ENCODE assay signal across 14 cellular contexts in the genomic region with DNA sequence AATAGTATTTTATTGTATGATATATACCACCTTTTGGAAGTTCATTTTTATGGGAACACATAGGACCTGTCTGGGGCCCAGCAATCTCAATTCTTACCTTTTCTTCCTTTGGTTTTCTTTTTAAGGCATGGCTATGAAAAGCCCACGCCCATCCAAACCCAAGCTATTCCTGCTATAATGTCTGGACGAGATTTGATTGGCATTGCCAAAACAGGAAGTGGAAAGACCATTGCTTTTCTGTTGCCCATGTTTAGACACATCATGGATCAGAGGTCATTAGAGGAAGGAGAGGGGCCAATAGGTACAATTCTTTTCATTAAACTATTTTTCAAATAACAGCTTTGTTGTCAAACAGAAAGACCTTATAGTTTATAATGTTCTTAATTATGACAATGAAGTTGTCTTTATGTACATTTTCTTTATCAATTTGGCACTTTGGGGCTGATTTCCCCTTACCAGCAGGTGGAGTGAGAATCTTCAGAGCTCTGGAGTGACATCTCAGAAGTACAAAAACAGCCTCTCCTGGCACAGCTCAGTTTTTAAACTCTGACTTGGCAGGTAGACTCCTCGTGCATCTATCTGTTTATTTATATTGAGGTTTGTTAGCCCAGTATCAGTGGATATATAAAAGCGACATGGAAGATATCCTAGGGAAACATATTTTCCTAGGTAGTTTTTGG. TPM values are rescaled to one million over a fixed set of nuclear protein-coding genes. Genes with fewer than 3 reads are reported as not detected.
A peak's percentile ranks its signal among the peaks of the same experiment; 100 is the strongest.
DNase-seq lines count a peak whose midpoint lies in the region; ATAC-seq, FAIRE-seq and TF ChIP-seq lines count a peak whose summit lies in the region.
"Had no signal": no experiment of that assay in that cellular context is flagged by ENCODE, and none has a peak within 500 bp of the region (broad histone marks: within the 10 kb centered on the region; RNA-seq: fewer than 3 reads in every experiment).

No MANE protein-coding gene starts in this region.

- peak; percentile 25 for TF ChIP-seq CTCF in CD4-positive, alpha-beta T cell (IDR thresholded peaks at IDR 0.05)
- TF ChIP-seq CTCF in brain microvascular endothelial cell (IDR thresholded peaks at IDR 0.05; ENCODE audit: low read depth, low read length, missing control alignments): peak; percentile 38
- no peak for TF ChIP-seq CTCF in mesothelial cell of epicardium (IDR thresholded peaks at IDR 0.05; ENCODE audit: unreplicated experiment)

- DNase-seq in CD4-positive, alpha-beta T cell: peak in 1 of 10 experiments; percentile 9
- no peak for DNase-seq in brain microvascular endothelial cell
- DNase-seq in mesothelial cell of epicardium (ENCODE audit: low spot score in 2 of 2, unreplicated experiment in 2 of 2): no peak
- no peak for DNase-seq in posterior vena cava (ENCODE audit: low spot score)
- no peak for DNase-seq in H54 (ENCODE audit: insufficient read length, low spot score)
- DNase-seq: cortex of kidney; GF-D8; NK-92 treated with Interleukin-12 subunit alpha and Interleukin-12 subunit beta, amount 100 ng/mL, for 24 hours; ovary; uterus had no signal

- intact Hi-C loops in CD4-positive, alpha-beta T cell (cut with DNase I, micrococcal nuclease): loop anchor here (1.0 to 10.0 kb wide), 3 partner anchors 50 to 121 kb away; partner anchors contain the start of genes PCBD2 (in 2 of the 2) and CAMLG (in 1 of the 2)
- intact Hi-C loops in posterior vena cava (cut with DNase I): no loop called here

- no peaks in the 10 kb centered on the region for H3K27me3 Mint-ChIP-seq in CD4-positive, alpha-beta T cell
- H3K27me3 Mint-ChIP-seq in IgD-negative memory B cell (no peaks in the 10 kb centered on the region), mesothelial cell of epicardium (ENCODE audit: low read depth) (no peaks in the 10 kb centered on the region)

- WGBS in mesodermal cell (ENCODE audit: insufficient coverage in 2 of 2), 2 experiments: 92% methylated on average over 4 of the region's 4 CpGs; no CpG with 5 or more reads in 1 of the 2 experiments

- no peaks in the 10 kb centered on the region for H3K4me1 Mint-ChIP-seq in CD4-positive, alpha-beta T cell (ENCODE audit: low read depth)
- H3K4me1 Mint-ChIP-seq in IgD-negative memory B cell (no peaks in the 10 kb centered on the region), mesothelial cell of epicardium (no peaks in the 10 kb centered on the region)

- no peaks in the 10 kb centered on the region for H3K27me3 ChIP-seq in CD4-positive, alpha-beta T cell (ENCODE audit: control insufficient read depth, insufficient read depth, low read length)
- H3K27me3 ChIP-seq in brain microvascular endothelial cell (replicated peaks): no peaks in the 10 kb centered on the region
- H3K27me3 ChIP-seq: ovary, uterus had no signal

- ATAC-seq in CD4-positive, alpha-beta T cell (ENCODE audit: poor library complexity): no peak
- ATAC-seq in GM21737 (IDR thresholded peaks at IDR 0.05; ENCODE audit: unreplicated experiment): no peak

- TF ChIP-seq POLR2A in H54 (IDR thresholded peaks at IDR 0.05; ENCODE audit: low read depth, low read length): no peak

- peaks cover 92% of the 10 kb centered on the region for H3K36me3 Mint-ChIP-seq in CD4-positive, alpha-beta T cell (ENCODE audit: low read depth)
- H3K36me3 Mint-ChIP-seq in IgD-negative memory B cell (peaks cover 12% of the 10 kb centered on the region), mesothelial cell of epicardium (peaks cover 51% of the 10 kb centered on the region)

- no peak overlapping the region for H3K27ac ChIP-seq in CD4-positive, alpha-beta T cell (ENCODE audit: low read depth, low read length)
- H3K27ac ChIP-seq in brain microvascular endothelial cell (no peak overlapping the region), mesodermal cell (ENCODE audit: low read depth, low read length, severe bottlenecking) (peak overlapping the region; percentile 42)
- H3K27ac ChIP-seq: ovary, uterus had no signal

- no peaks in the 10 kb centered on the region for H3K9me3 Mint-ChIP-seq in CD4-positive, alpha-beta T cell
- no peaks in the 10 kb centered on the region for H3K9me3 Mint-ChIP-seq in IgD-negative memory B cell
- H3K9me3 Mint-ChIP-seq in mesothelial cell of epicardium: no peaks in the 10 kb centered on the region
- H3K9me3 Mint-ChIP-seq: activated T-helper 1 cell treated with anti-CD3 and anti-CD28 coated beads, Interleukin-12 subunit alpha, Interleukin-12 subunit beta, Interleukin-2, Interleukin-4 antibody, amounts not matched to agents 30 ng/mL and 10 ng/mL and 1 ng/mL, durations not matched to agents 14 hours and 24 hours and 36 hours had no signal

- H3K4me3 Mint-ChIP-seq in CD4-positive, alpha-beta T cell: no peak overlapping the region
- H3K4me3 Mint-ChIP-seq in IgD-negative memory B cell (no peak overlapping the region), mesothelial cell of epicardium (no peak overlapping the region)
- H3K4me3 Mint-ChIP-seq: activated T-helper 1 cell treated with anti-CD3 and anti-CD28 coated beads, Interleukin-12 subunit alpha, Interleukin-12 subunit beta, Interleukin-2, Interleukin-4 antibody, amounts not matched to agents 30 ng/mL and 10 ng/mL and 1 ng/mL, durations not matched to agents 14 hours and 24 hours and 36 hours had no signal

- CTCF ChIA-PET in CD4-positive, alpha-beta T cell (lab: Charles Lee): interaction anchor here (0.9 to 1.4 kb wide), 2 partner anchors 10 to 121 kb away, joined by 3 to 13 read pairs; partner anchors contain the start of gene PCBD2

- in situ Hi-C loops in brain microvascular endothelial cell (cut with HindIII; ENCODE audit: low pct_ligation_motif_present, low sequenced_read_pairs): no loop called here

- POLR2A ChIA-PET in CD4-positive, alpha-beta T cell (lab: Charles Lee): interaction anchor here (0.8 to 0.9 kb wide), 2 partner anchors 61 to 120 kb away, joined by 3 to 7 read pairs; partner anchors contain the start of genes C5orf24 and PCBD2

- no peak for FAIRE-seq in H54 (lab: Jason Lieb, UNC)

- H3K9me3 ChIP-seq in CD4-positive, alpha-beta T cell (ENCODE audit: control insufficient read depth, low read length): no peaks in the 10 kb centered on the region
- H3K9me3 ChIP-seq in mesodermal cell (ENCODE audit: control insufficient read depth, low read length): no peaks in the 10 kb centered on the region
- H3K9me3 ChIP-seq: ovary, uterus had no signal

- H3K36me3 ChIP-seq in brain microvascular endothelial cell (replicated peaks) (peaks cover 54% of the 10 kb centered on the region), mesodermal cell (ENCODE audit: control insufficient read depth, insufficient read depth, low read length) (peaks cover 94% of the 10 kb centered on the region)
- H3K36me3 ChIP-seq: ovary, uterus had no signal

- H3K4me3 ChIP-seq in brain microvascular endothelial cell (ENCODE audit: low read depth, low read length): no peak overlapping the region
- H3K4me3 ChIP-seq in mesodermal cell (ENCODE audit: extremely low read depth, insufficient read depth, low read length, poor library complexity, severe bottlenecking): no peak overlapping the region
- H3K4me3 ChIP-seq: ovary, uterus had no signal

- H3K27ac Mint-ChIP-seq in CD4-positive, alpha-beta T cell: no peak overlapping the region
- H3K27ac Mint-ChIP-seq in IgD-negative memory B cell (peak overlapping the region in 2 of 3 donors; percentile 47 to 74), mesothelial cell of epicardium (no peak overlapping the region)
- H3K27ac Mint-ChIP-seq: activated T-helper 1 cell treated with anti-CD3 and anti-CD28 coated beads, Interleukin-12 subunit alpha, Interleukin-12 subunit beta, Interleukin-2, Interleukin-4 antibody, amounts not matched to agents 30 ng/mL and 10 ng/mL and 1 ng/mL, durations not matched to agents 14 hours and 24 hours and 36 hours had no signal

- no peaks in the 10 kb centered on the region for H3K4me1 ChIP-seq in mesodermal cell (ENCODE audit: control insufficient read depth, insufficient read depth, low read length, poor library complexity, severe bottlenecking)
- H3K4me1 ChIP-seq: uterus had no signal

RNA-seq across cellular contexts. Expression of gene DDX46, which starts 25.8 kb away (rescaled TPM):
- total RNA-seq in CD4-positive, alpha-beta T cell: 10 to 100 TPM; 35.5 to 35.8 TPM
- polyA plus RNA-seq in IgD-negative memory B cell: 24.2 TPM
- polyA plus RNA-seq in mesodermal cell (2013, experiment 1 of 2): 48.5 TPM
- 56.8 TPM for polyA plus RNA-seq in mesodermal cell (2013, experiment 2 of 2)
- total RNA-seq in mesothelial cell of epicardium (61.3 to 64.9 TPM (median 61.7 TPM) in 3 replicates), posterior vena cava (10 to 100 TPM; 38.7 to 38.9 TPM)

RNA-seq across cellular contexts. Expression of gene CAMLG, which starts 46.0 kb away (rescaled TPM):
- total RNA-seq in CD4-positive, alpha-beta T cell: 10 to 100 TPM; 49.3 to 51.1 TPM
- 37.0 TPM for polyA plus RNA-seq in IgD-negative memory B cell
- polyA plus RNA-seq in mesodermal cell (2013, experiment 1 of 2): 46.0 TPM
- 45.8 TPM for polyA plus RNA-seq in mesodermal cell (2013, experiment 2 of 2)
- total RNA-seq in mesothelial cell of epicardium: 48.8 to 55.8 TPM (median 49.2 TPM) in 3 replicates
- total RNA-seq in posterior vena cava: 10 to 100 TPM; 26.5 to 31.6 TPM

Comparison
In these comparisons a context has a peak if more than half of its experiments do, and no peak if none do; other contexts are left out.
1. H3K27ac Mint-ChIP-seq: peak in IgD-negative memory B cell (2 of 3); none in CD4-positive, alpha-beta T cell (single experiment) and mesothelial cell of epicardium (single experiment).
2. intact Hi-C loops: an anchor here in CD4-positive, alpha-beta T cell (1.0 to 10.0 kb wide); none called in posterior vena cava.